Comparison of ENCODE assay signal across 8 cellular contexts in genomic region chr3:88148651-88149050, GRCh38. TPM values are rescaled to one million over a fixed set of nuclear protein-coding genes. Genes with fewer than 3 reads are reported as not detected.
DNase-seq lines count a peak whose midpoint lies in the region; ATAC-seq, FAIRE-seq and TF ChIP-seq lines count a peak whose summit lies in the region.

No MANE protein-coding gene starts in this region.

- H3K36me3 Mint-ChIP-seq in activated CD4-positive, alpha-beta memory T cell treated with anti-CD3 and anti-CD28 coated beads, Interleukin-2, amount 10 ng/mL, durations not matched to agents 7 days and 5 days (ENCODE audit: low read depth): peaks cover 23% of the 10 kb centered on the region

- H3K27ac Mint-ChIP-seq in activated CD4-positive, alpha-beta memory T cell treated with anti-CD3 and anti-CD28 coated beads, Interleukin-2, amount 10 ng/mL, durations not matched to agents 7 days and 5 days: peak overlapping the region; percentile 92

- DNase-seq in HAP-1 (ENCODE audit: low spot score in 2 of 2) (no peak), spleen (peak; percentile 73), D721Med (ENCODE audit: insufficient read length, low spot score) (no peak), NK-92 (lab: John Stamatoyannopoulos, UW; ENCODE audit: unreplicated experiment) (no peak), NCI-H1105 (lab: John Stamatoyannopoulos, UW) (no peak)
- DNase-seq in activated CD4-positive, alpha-beta memory T cell treated with anti-CD3 and anti-CD28 coated beads, Interleukin-2, amount 10 ng/mL, durations not matched to agents 7 days and 5 days: no peak

- H3K27me3 ChIP-seq in HAP-1 (ENCODE audit: low read depth): no peaks in the 10 kb centered on the region
- no peaks in the 10 kb centered on the region for H3K27me3 ChIP-seq in spleen (replicated peaks in 1 of 7)

- TF ChIP-seq POLR2A in spleen (IDR thresholded peaks at IDR 0.05): no peak

- 74 to 83% (median 76%) methylated on average over 17 of the region's 17 CpGs for WGBS in spleen, 5 donors

- H3K9me3 Mint-ChIP-seq in activated CD4-positive, alpha-beta memory T cell treated with anti-CD3 and anti-CD28 coated beads, Interleukin-2, amount 10 ng/mL, durations not matched to agents 7 days and 5 days: no peaks in the 10 kb centered on the region

- H3K27me3 Mint-ChIP-seq in activated CD4-positive, alpha-beta memory T cell treated with anti-CD3 and anti-CD28 coated beads, Interleukin-2, amount 10 ng/mL, durations not matched to agents 7 days and 5 days: no peaks in the 10 kb centered on the region

- H3K4me1 ChIP-seq in HAP-1 (peaks cover 4% of the 10 kb centered on the region), spleen (peaks cover 21 to 55% (median 38%) of the 10 kb centered on the region in 6 donors)

- in situ Hi-C loops in HAP-1 (cut with MboI; ENCODE audit: low sequenced_read_pairs): no loop called here

- FAIRE-seq in D721Med (lab: Jason Lieb, UNC): no peak

- TF ChIP-seq CTCF in spleen (IDR thresholded peaks at IDR 0.05 in 8 of 11, conservative IDR thresholded peaks at IDR 0.05 in 3 of 11) (no peak), D721Med (IDR thresholded peaks at IDR 0.05; ENCODE audit: insufficient read depth, missing control alignments) (no peak)

- CTCF ChIA-PET in activated CD4-positive, alpha-beta memory T cell treated with anti-CD3 and anti-CD28 coated beads, Interleukin-2, amount 10 ng/mL, durations not matched to agents 7 days and 5 days (lab: Charles Lee): interaction anchor here (0.7 to 3.6 kb wide), 8 partner anchors 13 to 798 kb away, joined by 3 to 12 read pairs (median 5); partner anchors contain the start of genes CGGBP1 and ZNF654

- H3K9me3 ChIP-seq in HAP-1: no peaks in the 10 kb centered on the region
- no peaks in the 10 kb centered on the region for H3K9me3 ChIP-seq in spleen

- intact Hi-C loops in spleen (cut with DNase I; ENCODE audit: low total_unique reads): no loop called here

- peak overlapping the region in 3 of 8 donors; percentile 93 to 95 (median 94) for H3K27ac ChIP-seq in spleen

- H3K4me3 Mint-ChIP-seq in activated CD4-positive, alpha-beta memory T cell treated with anti-CD3 and anti-CD28 coated beads, Interleukin-2, amount 10 ng/mL, durations not matched to agents 7 days and 5 days: peak overlapping the region; percentile 94

- H3K4me3 ChIP-seq in HAP-1 (peak overlapping the region; percentile 79), iPS-11a (ENCODE audit: low read depth, low read length) (peak overlapping the region; percentile 92), spleen (peak overlapping the region in 7 of 8 donors; percentile 71 to 92 (median 85))

- peaks cover 7% of the 10 kb centered on the region for H3K36me3 ChIP-seq in HAP-1 (replicated peaks)
- H3K36me3 ChIP-seq in spleen: peaks cover 0 to 6% (median 5%) of the 10 kb centered on the region in 6 donors

- no peak for ATAC-seq in HG03280 (IDR thresholded peaks at IDR 0.05; ENCODE audit: unreplicated experiment)

- peaks cover 41% of the 10 kb centered on the region for H3K4me1 Mint-ChIP-seq in activated CD4-positive, alpha-beta memory T cell treated with anti-CD3 and anti-CD28 coated beads, Interleukin-2, amount 10 ng/mL, durations not matched to agents 7 days and 5 days

- POLR2A ChIA-PET in activated CD4-positive, alpha-beta memory T cell treated with anti-CD3 and anti-CD28 coated beads, Interleukin-2, amount 10 ng/mL, durations not matched to agents 7 days and 5 days (lab: Charles Lee): interaction anchor here (1.1 to 4.6 kb wide), 9 partner anchors 9 to 117 kb away, joined by 3 to 130 read pairs (median 9); partner anchors contain the start of genes CGGBP1 and ZNF654

RNA-seq across cellular contexts. Expression of gene C3orf38, which starts 1.1 kb away (rescaled TPM):
- total RNA-seq in activated CD4-positive, alpha-beta memory T cell treated with anti-CD3 and anti-CD28 coated beads, Interleukin-2, amount 10 ng/mL, durations not matched to agents 7 days and 5 days: 10 to 100 TPM; 32.6 to 36.5 TPM
- 10 to 100 TPM; 25.3 to 41.2 (median 33.9) TPM for total RNA-seq in spleen
- 10 to 100 TPM in 1 of 3 donors, 1 to 10 TPM in 2; 8.1 to 12.5 (median 9.4) TPM for polyA plus RNA-seq in spleen
